In genomic region chr22:19868333-19868732, GRCh38 we compare ENCODE assay signal across 19 cellular contexts. TPM values are rescaled to one million over a fixed set of nuclear protein-coding genes. Genes with fewer than 3 reads are reported as not detected.
DNase-seq lines count a peak whose midpoint lies in the region; ATAC-seq, FAIRE-seq and TF ChIP-seq lines count a peak whose summit lies in the region.
"Had no signal": no experiment of that assay in that cellular context is flagged by ENCODE, and none has a peak within 500 bp of the region (broad histone marks: within the 10 kb centered on the region; RNA-seq: fewer than 3 reads in every experiment).

No MANE protein-coding gene starts in this region.

- no peak for TF ChIP-seq POLR2A in prostate gland (IDR thresholded peaks at IDR 0.05)

- H3K4me2 ChIP-seq in GM23338 = no peak overlapping the region
- H3K4me2 ChIP-seq in astrocyte (ENCODE audit: low read length) = no peak overlapping the region
- H3K4me2 ChIP-seq: SK-N-SH had no signal

- H3K27ac ChIP-seq in CD4-positive, CD25-positive, alpha-beta regulatory T cell (ENCODE audit: insufficient read depth, low read length, poor library complexity, severe bottlenecking) = no peak overlapping the region
- no peak overlapping the region for H3K27ac ChIP-seq in GM23338 (ENCODE audit: low read depth)
- no peak overlapping the region for H3K27ac ChIP-seq in astrocyte (ENCODE audit: low read depth, low read length)
- no peak overlapping the region for H3K27ac ChIP-seq in lower lobe of right lung
- H3K27ac ChIP-seq in prostate gland = no peak overlapping the region
- H3K27ac ChIP-seq: left lung had no signal

- no peaks in the 10 kb centered on the region for H4K20me1 ChIP-seq in GM23338 (replicated peaks; ENCODE audit: insufficient read depth)
- no peaks in the 10 kb centered on the region for H4K20me1 ChIP-seq in astrocyte (ENCODE audit: insufficient read depth, low read length)

- H3F3A ChIP-seq in GM23338 (replicated peaks; ENCODE audit: low read depth) = no peaks in the 10 kb centered on the region

- peak; percentile 18 to 47 for TF ChIP-seq CTCF in GM23338 (conservative IDR thresholded peaks at IDR 0.05; ENCODE audit: low read depth in 2 of 2)
- TF ChIP-seq CTCF in astrocyte (IDR thresholded peaks at IDR 0.05; ENCODE audit: insufficient read depth, low read depth, low read length) = no peak
- TF ChIP-seq CTCF in lower lobe of right lung (IDR thresholded peaks at IDR 0.05) = no peak
- no peak for TF ChIP-seq CTCF in prostate gland (IDR thresholded peaks at IDR 0.05)

- H3K4me3 ChIP-seq in CD4-positive, CD25-positive, alpha-beta regulatory T cell (ENCODE audit: low read depth, low read length) = no peak overlapping the region
- H3K4me3 ChIP-seq in GM23338 (no peak overlapping the region), astrocyte (ENCODE audit: insufficient read depth, low read depth, low read length) (no peak overlapping the region), lower lobe of right lung (no peak overlapping the region), prostate gland (no peak overlapping the region), MG63 (no peak overlapping the region)
- H3K4me3 ChIP-seq: esophagus squamous epithelium, left lung, transverse colon had no signal

- no peaks in the 10 kb centered on the region for H3K79me2 ChIP-seq in GM23338 (replicated peaks; ENCODE audit: insufficient read depth)
- no peaks in the 10 kb centered on the region for H3K79me2 ChIP-seq in astrocyte (ENCODE audit: insufficient read depth, low read length)

- H3K27me3 Mint-ChIP-seq in CD4-positive, CD25-positive, alpha-beta regulatory T cell = no peaks in the 10 kb centered on the region
- H3K27me3 Mint-ChIP-seq in GM23338 (ENCODE audit: insufficient read depth, low read depth, poor library complexity) (peaks cover 9% of the 10 kb centered on the region), astrocyte (ENCODE audit: low read depth, unreplicated experiment) (no peaks in the 10 kb centered on the region)
- H3K27me3 Mint-ChIP-seq: activated B cell treated with CpG ODN at 0.5 μM for 24 hours; activated CD8-positive, alpha-beta T cell treated with anti-CD3 and anti-CD28 coated beads for 36 hours; stimulated activated naive B cell treated with anti-CD40 and anti-IgM and Interleukin-4, amounts not matched to agents 10 μg/mL and 1 μg/mL and 100 μg/mL, for 72 hours had no signal

- H3K36me3 Mint-ChIP-seq in CD4-positive, CD25-positive, alpha-beta regulatory T cell = no peaks in the 10 kb centered on the region
- H3K36me3 Mint-ChIP-seq in GM23338 (ENCODE audit: low read depth) (no peaks in the 10 kb centered on the region), astrocyte (ENCODE audit: low read depth, unreplicated experiment) (peaks cover 3% of the 10 kb centered on the region)
- H3K36me3 Mint-ChIP-seq: stimulated activated naive B cell treated with anti-CD40 and anti-IgM and Interleukin-4, amounts not matched to agents 10 μg/mL and 1 μg/mL and 100 μg/mL, for 72 hours had no signal

- DNase-seq in CD4-positive, CD25-positive, alpha-beta regulatory T cell = no peak
- no peak for DNase-seq in GM23338 (ENCODE audit: low spot score)
- DNase-seq in astrocyte (ENCODE audit: low read depth) = no peak
- peak; percentile 7 for DNase-seq in lower lobe of right lung
- DNase-seq in prostate gland (ENCODE audit: low spot score) = no peak
- no peak for DNase-seq in MG63
- DNase-seq: activated B cell treated with CpG ODN at 0.5 μM for 24 hours; activated CD8-positive, alpha-beta T cell treated with anti-CD3 and anti-CD28 coated beads for 36 hours; Caco-2; EL; esophagus squamous epithelium; NCI-H226; occipital lobe; SK-N-SH; stimulated activated naive B cell treated with anti-CD40 and anti-IgM and Interleukin-4, amounts not matched to agents 10 μg/mL and 1 μg/mL and 100 μg/mL, for 72 hours had no signal

- 88% methylated on average over 3 of the region's 3 CpGs for WGBS in prostate gland

- H3K36me3 ChIP-seq in CD4-positive, CD25-positive, alpha-beta regulatory T cell (ENCODE audit: control insufficient read depth, insufficient read depth, low read length) = no peaks in the 10 kb centered on the region
- H3K36me3 ChIP-seq in GM23338 (ENCODE audit: insufficient read depth) (no peaks in the 10 kb centered on the region), astrocyte (ENCODE audit: insufficient read depth, low read length) (no peaks in the 10 kb centered on the region), lower lobe of right lung (no peaks in the 10 kb centered on the region), prostate gland (no peaks in the 10 kb centered on the region), MG63 (no peaks in the 10 kb centered on the region)
- H3K36me3 ChIP-seq: esophagus squamous epithelium, left lung, transverse colon had no signal

- H3K4me1 Mint-ChIP-seq in CD4-positive, CD25-positive, alpha-beta regulatory T cell = peaks cover 0 to 9% (median 6%) of the 10 kb centered on the region in 4 donors
- H3K4me1 Mint-ChIP-seq in GM23338 (peaks cover 12% of the 10 kb centered on the region), astrocyte (ENCODE audit: low read depth, unreplicated experiment) (peaks cover 14% of the 10 kb centered on the region)
- H3K4me1 Mint-ChIP-seq: activated B cell treated with CpG ODN at 0.5 μM for 24 hours; stimulated activated naive B cell treated with anti-CD40 and anti-IgM and Interleukin-4, amounts not matched to agents 10 μg/mL and 1 μg/mL and 100 μg/mL, for 72 hours had no signal

- no peak for ATAC-seq in CD4-positive, CD25-positive, alpha-beta regulatory T cell (ENCODE audit: low read depth in 2 of 2)
- ATAC-seq in GM23338 (peak; percentile 31), lower lobe of right lung (no peak), GM21515 (IDR thresholded peaks at IDR 0.05; ENCODE audit: unreplicated experiment) (no peak)
- ATAC-seq: activated CD8-positive, alpha-beta T cell treated with anti-CD3 and anti-CD28 coated beads for 36 hours; left lung; right cardiac atrium; stimulated activated naive B cell treated with anti-CD40 and anti-IgM and Interleukin-4, amounts not matched to agents 10 μg/mL and 1 μg/mL and 100 μg/mL, for 72 hours had no signal

- H3K9me2 ChIP-seq in GM23338 (ENCODE audit: insufficient read depth) = no peaks in the 10 kb centered on the region
- H3K9me2 ChIP-seq: SK-N-SH had no signal

- FAIRE-seq in astrocyte (lab: Jason Lieb, UNC) = no peak

- H3K4me3 Mint-ChIP-seq in CD4-positive, CD25-positive, alpha-beta regulatory T cell = no peak overlapping the region
- H3K4me3 Mint-ChIP-seq in GM23338 = no peak overlapping the region
- H3K4me3 Mint-ChIP-seq in astrocyte (ENCODE audit: unreplicated experiment) = peak overlapping the region; percentile 64
- H3K4me3 Mint-ChIP-seq: activated B cell treated with CpG ODN at 0.5 μM for 24 hours; activated CD8-positive, alpha-beta T cell treated with anti-CD3 and anti-CD28 coated beads for 36 hours; stimulated activated naive B cell treated with anti-CD40 and anti-IgM and Interleukin-4, amounts not matched to agents 10 μg/mL and 1 μg/mL and 100 μg/mL, for 72 hours had no signal

- no peaks in the 10 kb centered on the region for H3K9me3 ChIP-seq in CD4-positive, CD25-positive, alpha-beta regulatory T cell (ENCODE audit: control insufficient read depth in 2 of 2, low read length in 2 of 2)
- H3K9me3 ChIP-seq in astrocyte (ENCODE audit: insufficient read depth, low read depth, low read length) (no peaks in the 10 kb centered on the region), lower lobe of right lung (no peaks in the 10 kb centered on the region), prostate gland (no peaks in the 10 kb centered on the region), MG63 (no peaks in the 10 kb centered on the region)
- H3K9me3 ChIP-seq: Caco-2, esophagus squamous epithelium, left lung, SK-N-SH, transverse colon had no signal

- no peaks in the 10 kb centered on the region for H3K27me3 ChIP-seq in CD4-positive, CD25-positive, alpha-beta regulatory T cell (ENCODE audit: control insufficient read depth, insufficient read depth, low read length)
- H3K27me3 ChIP-seq in GM23338 (ENCODE audit: insufficient read depth) (no peaks in the 10 kb centered on the region), astrocyte (ENCODE audit: insufficient read depth, low read length) (no peaks in the 10 kb centered on the region), lower lobe of right lung (ENCODE audit: low read depth) (no peaks in the 10 kb centered on the region), prostate gland (replicated peaks; ENCODE audit: insufficient read depth) (no peaks in the 10 kb centered on the region), MG63 (no peaks in the 10 kb centered on the region)
- H3K27me3 ChIP-seq: esophagus squamous epithelium, left lung, transverse colon had no signal

- H3K27ac Mint-ChIP-seq in CD4-positive, CD25-positive, alpha-beta regulatory T cell = peak overlapping the region in 2 of 3 donors; percentile 23 to 67
- no peak overlapping the region for H3K27ac Mint-ChIP-seq in GM23338
- no peak overlapping the region for H3K27ac Mint-ChIP-seq in astrocyte (ENCODE audit: unreplicated experiment)
- H3K27ac Mint-ChIP-seq: activated B cell treated with CpG ODN at 0.5 μM for 24 hours; activated CD8-positive, alpha-beta T cell treated with anti-CD3 and anti-CD28 coated beads for 36 hours; stimulated activated naive B cell treated with anti-CD40 and anti-IgM and Interleukin-4, amounts not matched to agents 10 μg/mL and 1 μg/mL and 100 μg/mL, for 72 hours had no signal

- intact Hi-C loops in lower lobe of right lung (cut with DNase I) = no loop called here
- intact Hi-C loops in prostate gland (cut with DNase I) = no loop called here

- no peaks in the 10 kb centered on the region for H3K9me3 Mint-ChIP-seq in CD4-positive, CD25-positive, alpha-beta regulatory T cell
- no peaks in the 10 kb centered on the region for H3K9me3 Mint-ChIP-seq in GM23338
- no peaks in the 10 kb centered on the region for H3K9me3 Mint-ChIP-seq in astrocyte (ENCODE audit: unreplicated experiment)
- H3K9me3 Mint-ChIP-seq: activated B cell treated with CpG ODN at 0.5 μM for 24 hours; activated CD8-positive, alpha-beta T cell treated with anti-CD3 and anti-CD28 coated beads for 36 hours; stimulated activated naive B cell treated with anti-CD40 and anti-IgM and Interleukin-4, amounts not matched to agents 10 μg/mL and 1 μg/mL and 100 μg/mL, for 72 hours had no signal

- H3K4me1 ChIP-seq in CD4-positive, CD25-positive, alpha-beta regulatory T cell (ENCODE audit: control insufficient read depth, insufficient read depth, low read length, poor library complexity, severe bottlenecking) = no peaks in the 10 kb centered on the region
- H3K4me1 ChIP-seq in GM23338 (ENCODE audit: insufficient read depth) = no peaks in the 10 kb centered on the region
- H3K4me1 ChIP-seq in astrocyte (ENCODE audit: insufficient read depth, low read length) = no peaks in the 10 kb centered on the region
- H3K4me1 ChIP-seq in lower lobe of right lung = peaks cover 3% of the 10 kb centered on the region
- no peaks in the 10 kb centered on the region for H3K4me1 ChIP-seq in prostate gland (replicated peaks)
- H3K4me1 ChIP-seq: Caco-2, left lung had no signal

- H3K9ac ChIP-seq in astrocyte (ENCODE audit: low read length) = no peak overlapping the region
- H3K9ac ChIP-seq: SK-N-SH had no signal

- H2AFZ ChIP-seq in GM23338 (no peak overlapping the region), astrocyte (ENCODE audit: low read depth, low read length) (no peak overlapping the region)

RNA-seq across cellular contexts. Expression of gene GNB1L, which starts 13.7 kb away (rescaled TPM):
- 8.2 TPM for total RNA-seq in CD4-positive, CD25-positive, alpha-beta regulatory T cell
- polyA plus RNA-seq in CD4-positive, CD25-positive, alpha-beta regulatory T cell = 10 to 100 TPM; 13.3 to 29.8 (median 19.7) TPM
- total RNA-seq in GM23338 (2014; rRNA removed; shearing (Covaris generic)) = 19.2 and 27.8 TPM in 2 replicates
- 15.2 and 17.4 TPM in 2 replicates for polyA plus RNA-seq in GM23338 (2016; fragmentation: Nextera tagmentation; extraction: Ambion mirVana)
- total RNA-seq in astrocyte (10.4 and 14.3 TPM in 2 replicates), lower lobe of right lung (6.0 TPM), prostate gland (10 to 100 TPM in 1 of 2 donors, 1 to 10 TPM in 1; 5.6 to 12.0 TPM)
- 10.3 and 25.2 TPM in 2 replicates for total RNA-seq in MG63 (2014; rRNA removed; shearing (Covaris generic); ENCODE audit: low replicate concordance)

RNA-seq across cellular contexts. Expression of gene RTL10, which starts 13.7 kb away (rescaled TPM):
- total RNA-seq in CD4-positive, CD25-positive, alpha-beta regulatory T cell = 18.8 TPM
- 10 to 100 TPM in 2 of 4 donors, 1 to 10 TPM in 2; 7.5 to 12.6 (median 10.9) TPM for polyA plus RNA-seq in CD4-positive, CD25-positive, alpha-beta regulatory T cell
- 17.4 and 19.2 TPM in 2 replicates for total RNA-seq in GM23338 (2014; rRNA removed; shearing (Covaris generic))
- polyA plus RNA-seq in GM23338 (2016; fragmentation: Nextera tagmentation; extraction: Ambion mirVana) = 7.8 and 9.4 TPM in 2 replicates
- total RNA-seq in astrocyte (33.6 and 43.0 TPM in 2 replicates), lower lobe of right lung (24.3 TPM), prostate gland (10 to 100 TPM; 15.7 to 41.9 TPM)
- total RNA-seq in MG63 (2014; rRNA removed; shearing (Covaris generic); ENCODE audit: low replicate concordance) = 3.7 and 7.2 TPM in 2 replicates

Comparison
In these comparisons a context has a peak if more than half of its experiments do, and no peak if none do; other contexts are left out.
1. H3K27ac Mint-ChIP-seq: peak in CD4-positive, CD25-positive, alpha-beta regulatory T cell (2 of 3); none in GM23338 (single experiment) and astrocyte (single experiment).
2. CTCF ChIP-seq: peak in GM23338 (2 of 2); none in astrocyte (single experiment), lower lobe of right lung (single experiment) and prostate gland (0 of 4).